In genomic region chr2:529425-529824, GRCh38 we compare ENCODE assay signal across 8 cellular contexts.
DNase-seq lines count a peak whose midpoint lies in the region; ATAC-seq and TF ChIP-seq lines count a peak whose summit lies in the region.

No MANE protein-coding gene starts in this region.

- peak overlapping the region; percentile 58 for H3K4me2 ChIP-seq in Karpas-422 (ENCODE audit: low read depth, low read length, poor library complexity, severe bottlenecking)

- H3K27ac ChIP-seq in CD4-positive, alpha-beta T cell (ENCODE audit: low read depth, low read length): no peak overlapping the region
- H3K27ac ChIP-seq in Karpas-422 (ENCODE audit: low read length): no peak overlapping the region
- no peak overlapping the region for H3K27ac ChIP-seq in iPS-20b (ENCODE audit: low read length)
- no peak overlapping the region for H3K27ac ChIP-seq in Peyer's patch

- no peak for DNase-seq in CD4-positive, alpha-beta T cell
- DNase-seq in Karpas-422: peak; percentile 89
- DNase-seq in SK-MEL-5 (ENCODE audit: low read depth, low spot score): peak; percentile 81
- no peak for DNase-seq in Peyer's patch

- H3K4me1 ChIP-seq in Karpas-422 (ENCODE audit: low read length) (peaks cover 8% of the 10 kb centered on the region), iPS-20b (ENCODE audit: insufficient read depth, low read length) (no peaks in the 10 kb centered on the region; the same call in 1 of the 2 replicates), Peyer's patch (no peaks in the 10 kb centered on the region)

- H3K9me3 Mint-ChIP-seq in CD4-positive, alpha-beta T cell: peaks cover 10% of the 10 kb centered on the region

- peak; percentile 41 for TF ChIP-seq CTCF in CD4-positive, alpha-beta T cell (IDR thresholded peaks at IDR 0.05)
- peak in 1 of 6 experiments; percentile 10 for TF ChIP-seq CTCF in Peyer's patch (IDR thresholded peaks at IDR 0.05)

- H3K79me2 ChIP-seq in Karpas-422 (ENCODE audit: low read length): no peaks in the 10 kb centered on the region

- H2AFZ ChIP-seq in Karpas-422 (ENCODE audit: low read length): peak overlapping the region; percentile 93

- no peaks in the 10 kb centered on the region for H3K36me3 Mint-ChIP-seq in CD4-positive, alpha-beta T cell (ENCODE audit: low read depth)

- no peaks in the 10 kb centered on the region for H3K4me1 Mint-ChIP-seq in CD4-positive, alpha-beta T cell (ENCODE audit: low read depth)

- intact Hi-C loops in CD4-positive, alpha-beta T cell (cut with DNase I, micrococcal nuclease): loop anchor here (1.0 to 5.0 kb wide), 3 partner anchors 108 to 1018 kb away; no protein-coding TSS in a partner anchor

- no peaks in the 10 kb centered on the region for H4K20me1 ChIP-seq in Karpas-422 (ENCODE audit: insufficient read depth, low read depth, low read length)

- ATAC-seq in CD4-positive, alpha-beta T cell (ENCODE audit: poor library complexity): peak; percentile 26
- no peak for ATAC-seq in HG03457 (IDR thresholded peaks at IDR 0.05; ENCODE audit: unreplicated experiment)
- no peak for ATAC-seq in HG02884 (IDR thresholded peaks at IDR 0.05; ENCODE audit: unreplicated experiment)
- no peak for ATAC-seq in GM21576 (IDR thresholded peaks at IDR 0.05; ENCODE audit: unreplicated experiment)

- no peak overlapping the region for H3K4me3 Mint-ChIP-seq in CD4-positive, alpha-beta T cell

- CTCF ChIA-PET in CD4-positive, alpha-beta T cell (lab: Charles Lee): interaction anchor here (0.7 kb wide), 1 partner anchor 12 kb away, joined by 3 read pairs; no protein-coding TSS in a partner anchor

- TF ChIP-seq POLR2A in Peyer's patch (IDR thresholded peaks at IDR 0.05): no peak

- H3K9me2 ChIP-seq in Karpas-422 (replicated peaks; ENCODE audit: insufficient read depth, low read length): no peaks in the 10 kb centered on the region

- POLR2A ChIA-PET in CD4-positive, alpha-beta T cell (lab: Charles Lee): no interaction called here

- H3K9ac ChIP-seq in Karpas-422 (ENCODE audit: low read length): peak overlapping the region; percentile 43
- H3K9ac ChIP-seq in iPS-20b (ENCODE audit: low read depth, low read length): 0 out of 2 replicates have a peak overlapping the region, but pooled peaks have one; percentile 3

- H3K36me3 ChIP-seq in Karpas-422 (ENCODE audit: insufficient read depth, low read length): no peaks in the 10 kb centered on the region
- no peaks in the 10 kb centered on the region for H3K36me3 ChIP-seq in iPS-20b (ENCODE audit: insufficient read depth, low read depth, low read length)
- no peaks in the 10 kb centered on the region for H3K36me3 ChIP-seq in Peyer's patch

- in situ Hi-C loops in SK-MEL-5 (cut with HindIII; ENCODE audit: low pct_unique_long_range_greater_than_20kb, low sequenced_read_pairs): no loop called here

- H3K4me3 ChIP-seq in Karpas-422 (ENCODE audit: low read length) (no peak overlapping the region), iPS-20b (ENCODE audit: low read length) (no peak overlapping the region), Peyer's patch (no peak overlapping the region)

- H3K27me3 Mint-ChIP-seq in CD4-positive, alpha-beta T cell: peaks cover 14% of the 10 kb centered on the region

- H3K27ac Mint-ChIP-seq in CD4-positive, alpha-beta T cell: no peak overlapping the region

- H3K27me3 ChIP-seq in CD4-positive, alpha-beta T cell (ENCODE audit: control insufficient read depth, insufficient read depth, low read length): peaks cover 6% of the 10 kb centered on the region
- H3K27me3 ChIP-seq in Karpas-422 (ENCODE audit: low read length): no peaks in the 10 kb centered on the region
- H3K27me3 ChIP-seq in iPS-20b (ENCODE audit: insufficient read depth, low read length): no peaks in the 10 kb centered on the region
- H3K27me3 ChIP-seq in Peyer's patch: no peaks in the 10 kb centered on the region

- no peaks in the 10 kb centered on the region for H3K9me3 ChIP-seq in CD4-positive, alpha-beta T cell (ENCODE audit: control insufficient read depth, low read length)
- H3K9me3 ChIP-seq in Karpas-422 (ENCODE audit: low read length) (no peaks in the 10 kb centered on the region), iPS-20b (ENCODE audit: insufficient read depth, low read depth, low read length) (no peaks in the 10 kb centered on the region), Peyer's patch (no peaks in the 10 kb centered on the region)

Comparison
In these comparisons a context has a peak if more than half of its experiments do, and no peak if none do; other contexts are left out.
1. DNase-seq: peak in Karpas-422 (single experiment) and SK-MEL-5 (single experiment); none in CD4-positive, alpha-beta T cell (0 of 10) and Peyer's patch (0 of 3).